Comparison of ENCODE assay signal across 8 cellular contexts in genomic region chr21:29024474-29025327, GRCh38. TPM values are rescaled to one million over a fixed set of nuclear protein-coding genes. Genes with fewer than 3 reads are reported as not detected.
DNase-seq lines count a peak whose midpoint lies in the region; ATAC-seq lines count a peak whose summit lies in the region.

Gene USP16 (plus strand): TSS chr21:29024668. CDS start chr21:29027914, 3,246 bp downstream.

- H3K14ac ChIP-seq in mesenchymal stem cell (ENCODE audit: low read length in 2 of 2) = peak within 1 kb of the TSS in 1 of 2 experiments; percentile 81

- no peaks in the 10 kb centered on the region for H3K4me1 ChIP-seq in NT2/D1 (ENCODE audit: insufficient read depth, insufficient read length)
- H3K4me1 ChIP-seq in endocrine pancreas (ENCODE audit: control insufficient read depth, insufficient read depth, low read length) = peaks cover 14% of the 10 kb centered on the region
- peaks cover 9% of the 10 kb centered on the region for H3K4me1 ChIP-seq in mesenchymal stem cell (ENCODE audit: control insufficient read depth, insufficient read depth, low read depth, low read length)

- H3K4me1 Mint-ChIP-seq in activated CD8-positive, alpha-beta memory T cell treated with anti-CD3 and anti-CD28 coated beads, Interleukin-2, amount 10 ng/mL, durations not matched to agents 7 days and 5 days = peaks cover 66% of the 10 kb centered on the region

- H3K79me1 ChIP-seq in mesenchymal stem cell (replicated peaks; ENCODE audit: low read length, poor library complexity, severe bottlenecking) = peaks cover 8% of the 10 kb centered on the region

- H4K91ac ChIP-seq in mesenchymal stem cell (ENCODE audit: low read length) = peak within 1 kb of the TSS; percentile 100

- H2AFZ ChIP-seq in mesenchymal stem cell (ENCODE audit: low read depth, low read length) = no peak within 1 kb of the TSS

- ATAC-seq in GM21381 (IDR thresholded peaks at IDR 0.05; ENCODE audit: unreplicated experiment) = peak; percentile 96
- peak; percentile 97 for ATAC-seq in activated CD8-positive, alpha-beta memory T cell treated with anti-CD3 and anti-CD28 coated beads, Interleukin-2, amount 10 ng/mL, durations not matched to agents 7 days and 5 days

- H3K23ac ChIP-seq in mesenchymal stem cell (ENCODE audit: low read length in 2 of 2) = peak within 1 kb of the TSS in 1 of 2 experiments; percentile 46

- peak within 1 kb of the TSS; percentile 99 to 100 for H3K18ac ChIP-seq in mesenchymal stem cell (ENCODE audit: low read depth in 1 of 2, low read length in 2 of 2)

- peak within 1 kb of the TSS; percentile 96 for H3K4me3 Mint-ChIP-seq in activated CD8-positive, alpha-beta memory T cell treated with anti-CD3 and anti-CD28 coated beads, Interleukin-2, amount 10 ng/mL, durations not matched to agents 7 days and 5 days

- H3K27ac ChIP-seq in mesenchymal stem cell (ENCODE audit: low read length, poor library complexity, severe bottlenecking) = peak within 1 kb of the TSS; percentile 100

- H3K9me3 ChIP-seq in NT2/D1 (ENCODE audit: insufficient read depth, low read length) = no peaks in the 10 kb centered on the region
- no peaks in the 10 kb centered on the region for H3K9me3 ChIP-seq in endocrine pancreas (ENCODE audit: control insufficient read depth, low read length)
- no peaks in the 10 kb centered on the region for H3K9me3 ChIP-seq in mesenchymal stem cell (ENCODE audit: control insufficient read depth, low read length)

- peaks cover 16% of the 10 kb centered on the region for H3K36me3 Mint-ChIP-seq in activated CD8-positive, alpha-beta memory T cell treated with anti-CD3 and anti-CD28 coated beads, Interleukin-2, amount 10 ng/mL, durations not matched to agents 7 days and 5 days

- no peaks in the 10 kb centered on the region for H3K9me3 Mint-ChIP-seq in activated CD8-positive, alpha-beta memory T cell treated with anti-CD3 and anti-CD28 coated beads, Interleukin-2, amount 10 ng/mL, durations not matched to agents 7 days and 5 days (ENCODE audit: low read depth)

- peak within 1 kb of the TSS; percentile 97 for H3K27ac Mint-ChIP-seq in activated CD8-positive, alpha-beta memory T cell treated with anti-CD3 and anti-CD28 coated beads, Interleukin-2, amount 10 ng/mL, durations not matched to agents 7 days and 5 days

- H3K36me3 ChIP-seq in NT2/D1 (ENCODE audit: insufficient read depth, insufficient read length, low read length) = peaks cover 23% of the 10 kb centered on the region
- H3K36me3 ChIP-seq in endocrine pancreas (ENCODE audit: control insufficient read depth, insufficient read depth, low read length) = no peaks in the 10 kb centered on the region
- H3K36me3 ChIP-seq in mesenchymal stem cell (ENCODE audit: control insufficient read depth in 1 of 2, insufficient read depth in 2 of 2, low read depth in 1 of 2, low read length in 2 of 2) = peaks cover 4 to 10% of the 10 kb centered on the region in 2 experiments

- DNase-seq in COR-L47 (lab: John Stamatoyannopoulos, UW) = peak; percentile 95
- DNase-seq in HUDEP-2 (lab: John Stamatoyannopoulos, UW; ENCODE audit: unreplicated experiment in 76 of 76) = peak; percentile 78 to 100 (median 97)
- DNase-seq in NT2/D1 (ENCODE audit: low read depth, low spot score) = peak; percentile 96
- peak; percentile 97 for DNase-seq in activated CD8-positive, alpha-beta memory T cell treated with anti-CD3 and anti-CD28 coated beads, Interleukin-2, amount 10 ng/mL, durations not matched to agents 7 days and 5 days
- DNase-seq in mesenchymal stem cell = peak; percentile 100
- DNase-seq in stimulated activated CD8-positive, alpha-beta memory T cell treated with anti-CD3 and anti-CD28 coated beads, Interleukin-12 subunit alpha, Interleukin-12 subunit beta, amount 100 ng/mL, for 4 hours (ENCODE audit: low read depth) = peak; percentile 87

- H2BK5ac ChIP-seq in mesenchymal stem cell (ENCODE audit: low read depth, low read length, poor library complexity, severe bottlenecking) = peak within 1 kb of the TSS; percentile 99

- peak within 1 kb of the TSS; percentile 92 for H3K4me3 ChIP-seq in NT2/D1 (ENCODE audit: insufficient read length, low read depth)
- peak within 1 kb of the TSS; percentile 98 for H3K4me3 ChIP-seq in endocrine pancreas (ENCODE audit: control insufficient read depth, insufficient read depth, low read length)
- peak within 1 kb of the TSS; percentile 93 to 94 for H3K4me3 ChIP-seq in mesenchymal stem cell (ENCODE audit: insufficient read depth in 1 of 2, low read depth in 1 of 2, low read length in 2 of 2)

- H3K9ac ChIP-seq in NT2/D1 (ENCODE audit: insufficient read length, low read depth) (peak within 1 kb of the TSS; percentile 94), endocrine pancreas (ENCODE audit: control insufficient read depth, insufficient read depth, low read length) (peak within 1 kb of the TSS; percentile 70), mesenchymal stem cell (ENCODE audit: low read length) (peak within 1 kb of the TSS; percentile 98)

- peak within 1 kb of the TSS; percentile 80 for H2BK15ac ChIP-seq in mesenchymal stem cell (ENCODE audit: low read depth, poor library complexity, severe bottlenecking)

- WGBS in mesenchymal stem cell = under 1% methylated on average over 44 of the region's 48 CpGs

- H3K27me3 ChIP-seq in NT2/D1 (ENCODE audit: insufficient read depth, insufficient read length) (no peaks in the 10 kb centered on the region), endocrine pancreas (ENCODE audit: control insufficient read depth, insufficient read depth, low read length) (no peaks in the 10 kb centered on the region), mesenchymal stem cell (ENCODE audit: control insufficient read depth in 1 of 2, insufficient read depth in 1 of 2, low read length in 2 of 2) (no peaks in the 10 kb centered on the region)

- H3K4me2 ChIP-seq in mesenchymal stem cell (ENCODE audit: low read length, poor library complexity, severe bottlenecking) = peak within 1 kb of the TSS; percentile 91

- no peak within 1 kb of the TSS for H2BK12ac ChIP-seq in mesenchymal stem cell (ENCODE audit: low read length in 2 of 2)

- peak within 1 kb of the TSS; percentile 100 for H4K8ac ChIP-seq in mesenchymal stem cell (ENCODE audit: low read length)

- H2AK5ac ChIP-seq in mesenchymal stem cell (ENCODE audit: low read length, severe bottlenecking) = no peak within 1 kb of the TSS

- no peaks in the 10 kb centered on the region for H3K27me3 Mint-ChIP-seq in activated CD8-positive, alpha-beta memory T cell treated with anti-CD3 and anti-CD28 coated beads, Interleukin-2, amount 10 ng/mL, durations not matched to agents 7 days and 5 days

- H2BK120ac ChIP-seq in mesenchymal stem cell (ENCODE audit: low read depth, low read length) = peak within 1 kb of the TSS; percentile 95

- H3K4ac ChIP-seq in mesenchymal stem cell (ENCODE audit: low read depth in 1 of 2, low read length in 2 of 2) = peak within 1 kb of the TSS; percentile 99

- CTCF ChIA-PET in activated CD8-positive, alpha-beta memory T cell treated with anti-CD3 and anti-CD28 coated beads, Interleukin-2, amount 10 ng/mL, durations not matched to agents 7 days and 5 days (lab: Charles Lee) = interaction anchor here (0.6 to 3.2 kb wide), 8 partner anchors 22 to 279 kb away, joined by 3 to 14 read pairs (median 4); partner anchors contain the start of gene LTN1

RNA-seq across cellular contexts. Expression of gene USP16, which starts in this region (rescaled TPM):
- 10 to 100 TPM; 26.7 to 35.5 TPM for total RNA-seq in activated CD8-positive, alpha-beta memory T cell treated with anti-CD3 and anti-CD28 coated beads, Interleukin-2, amount 10 ng/mL, durations not matched to agents 7 days and 5 days
- polyA plus RNA-seq in mesenchymal stem cell (2013, experiment 1 of 2) = 32.7 TPM
- 33.3 TPM for polyA plus RNA-seq in mesenchymal stem cell (2013, experiment 2 of 2)

Comparison
In these comparisons a context has a peak if more than half of its experiments do, and no peak if none do; other contexts are left out.
1. Peak in every context shown above with its lines: DNase-seq, ATAC-seq, H3K4me3 ChIP-seq and H3K27ac ChIP-seq.